ENCODE assay signal across 8 cellular contexts in the genomic region with DNA sequence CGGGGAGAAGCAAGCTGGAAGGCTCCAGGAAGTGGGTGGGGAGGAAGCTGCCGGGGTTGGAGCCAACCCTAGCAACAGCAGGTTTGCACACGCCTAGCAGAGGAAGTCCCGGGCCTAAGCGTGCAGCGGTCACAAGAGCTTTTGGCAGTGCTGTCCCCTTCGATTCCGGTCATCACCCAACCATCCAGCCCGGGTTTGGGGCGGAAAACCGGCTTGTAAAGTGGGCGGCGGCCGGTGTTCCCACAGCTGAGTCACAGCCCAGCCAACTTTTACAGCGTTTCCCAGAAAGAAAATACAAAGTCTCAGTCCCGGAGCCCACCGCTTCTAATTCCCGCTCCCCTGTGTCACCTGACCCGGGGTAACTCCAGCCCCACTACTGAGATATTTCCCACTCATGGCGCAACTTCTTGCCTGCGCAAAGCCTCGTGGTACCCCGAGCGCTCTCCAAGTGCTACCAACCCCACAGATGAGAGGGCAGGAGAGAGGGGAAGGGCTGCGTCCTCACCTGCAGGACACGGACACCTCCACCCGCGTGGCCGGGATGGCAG. TPM values are rescaled to one million over a fixed set of nuclear protein-coding genes. Genes with fewer than 3 reads are reported as not detected.
DNase-seq lines count a peak whose midpoint lies in the region; ATAC-seq, FAIRE-seq and TF ChIP-seq lines count a peak whose summit lies in the region.

No MANE protein-coding gene starts in this region.

- H2AFZ ChIP-seq in astrocyte (ENCODE audit: low read depth, low read length): peak overlapping the region; percentile 95
- peak overlapping the region; percentile 95 for H2AFZ ChIP-seq in hepatocyte
- H2AFZ ChIP-seq in Karpas-422 (ENCODE audit: low read length): no peak overlapping the region

- H3K27ac ChIP-seq in astrocyte (ENCODE audit: low read depth, low read length): peak overlapping the region; percentile 58
- H3K27ac ChIP-seq in hepatocyte: peak overlapping the region; percentile 77
- H3K27ac ChIP-seq in Karpas-422 (ENCODE audit: low read length): no peak overlapping the region

- H3K4me1 ChIP-seq in astrocyte (ENCODE audit: insufficient read depth, low read length) (no peaks in the 10 kb centered on the region), hepatocyte (ENCODE audit: insufficient read depth) (peaks cover 4% of the 10 kb centered on the region), Karpas-422 (ENCODE audit: low read length) (no peaks in the 10 kb centered on the region)

- H3K36me3 ChIP-seq in BJ (ENCODE audit: control insufficient read depth, insufficient read depth, low read length): no peaks in the 10 kb centered on the region
- no peaks in the 10 kb centered on the region for H3K36me3 ChIP-seq in astrocyte (ENCODE audit: insufficient read depth, low read length)
- no peaks in the 10 kb centered on the region for H3K36me3 ChIP-seq in hepatocyte (replicated peaks; ENCODE audit: insufficient read depth, low read depth)
- H3K36me3 ChIP-seq in Karpas-422 (ENCODE audit: insufficient read depth, low read length): no peaks in the 10 kb centered on the region

- peak overlapping the region; percentile 64 for H3K27ac Mint-ChIP-seq in astrocyte (ENCODE audit: unreplicated experiment)

- no peaks in the 10 kb centered on the region for H3K27me3 Mint-ChIP-seq in astrocyte (ENCODE audit: low read depth, unreplicated experiment)

- H3K79me2 ChIP-seq in astrocyte (ENCODE audit: insufficient read depth, low read length) (no peaks in the 10 kb centered on the region), hepatocyte (peaks cover 39% of the 10 kb centered on the region), Karpas-422 (ENCODE audit: low read length) (no peaks in the 10 kb centered on the region)

- POLR2A ChIA-PET in BJ (lab: Charles Lee): no interaction called here

- H3K4me3 ChIP-seq in BJ (ENCODE audit: low read depth, low read length) (peak overlapping the region; percentile 48), astrocyte (ENCODE audit: insufficient read depth, low read depth, low read length) (peak overlapping the region; percentile 73), hepatocyte (peak overlapping the region; percentile 85), Karpas-422 (ENCODE audit: low read length) (no peak overlapping the region)

- no peak for TF ChIP-seq CTCF in BJ (IDR thresholded peaks at IDR 0.05; ENCODE audit: insufficient read depth, low read depth, low read length)
- no peak for TF ChIP-seq CTCF in astrocyte (IDR thresholded peaks at IDR 0.05; ENCODE audit: insufficient read depth, low read depth, low read length)
- TF ChIP-seq CTCF in hepatocyte (IDR thresholded peaks at IDR 0.05; ENCODE audit: poor library complexity): no peak

- CTCF ChIA-PET in BJ (lab: Yijun Ruan, JAX): interaction anchor here (1.1 kb wide), 1 partner anchor 11 kb away, joined by 3 read pairs; no protein-coding TSS in a partner anchor

- 1% methylated on average over 29 of the region's 29 CpGs for WGBS in hepatocyte (ENCODE audit: low lambda C conversion rate, missing lambda C conversion rate)

- H3K27me3 ChIP-seq in BJ (ENCODE audit: control insufficient read depth, insufficient read depth, low read length): no peaks in the 10 kb centered on the region
- H3K27me3 ChIP-seq in astrocyte (ENCODE audit: insufficient read depth, low read length): no peaks in the 10 kb centered on the region
- H3K27me3 ChIP-seq in hepatocyte: no peaks in the 10 kb centered on the region
- H3K27me3 ChIP-seq in Karpas-422 (ENCODE audit: low read length): no peaks in the 10 kb centered on the region

- ATAC-seq in GM19351 (IDR thresholded peaks at IDR 0.05; ENCODE audit: unreplicated experiment): peak; percentile 63
- ATAC-seq in HG03378 (IDR thresholded peaks at IDR 0.05; ENCODE audit: unreplicated experiment): peak; percentile 73

- DNase-seq in BJ (ENCODE audit: low read depth) (peak; percentile 51), T follicular helper cell (ENCODE audit: low read depth) (peak; percentile 8), astrocyte (ENCODE audit: low read depth) (peak; percentile 72), hepatocyte (ENCODE audit: low spot score) (peak; percentile 77), renal cortical epithelial cell (ENCODE audit: low read depth) (peak; percentile 80), Karpas-422 (no peak)

- H4K20me1 ChIP-seq in astrocyte (ENCODE audit: insufficient read depth, low read length) (no peaks in the 10 kb centered on the region), hepatocyte (ENCODE audit: insufficient read depth, poor library complexity, severe bottlenecking) (no peaks in the 10 kb centered on the region), Karpas-422 (ENCODE audit: insufficient read depth, low read depth, low read length) (no peaks in the 10 kb centered on the region)

- peak overlapping the region; percentile 94 for H3K4me3 Mint-ChIP-seq in astrocyte (ENCODE audit: unreplicated experiment)

- no peaks in the 10 kb centered on the region for H3K9me3 Mint-ChIP-seq in astrocyte (ENCODE audit: unreplicated experiment)

- FAIRE-seq in astrocyte (lab: Jason Lieb, UNC): no peak

- H3K9me3 ChIP-seq in astrocyte (ENCODE audit: insufficient read depth, low read depth, low read length): no peaks in the 10 kb centered on the region
- no peaks in the 10 kb centered on the region for H3K9me3 ChIP-seq in hepatocyte (ENCODE audit: low read depth)
- peaks cover 17% of the 10 kb centered on the region for H3K9me3 ChIP-seq in Karpas-422 (ENCODE audit: low read length)

- H3K36me3 Mint-ChIP-seq in astrocyte (ENCODE audit: low read depth, unreplicated experiment): no peaks in the 10 kb centered on the region

- peak overlapping the region; percentile 80 for H3K9ac ChIP-seq in astrocyte (ENCODE audit: low read length)
- no peak overlapping the region for H3K9ac ChIP-seq in Karpas-422 (ENCODE audit: low read length)

- H3K4me2 ChIP-seq in astrocyte (ENCODE audit: low read length) (peak overlapping the region; percentile 97), hepatocyte (peak overlapping the region; percentile 95), Karpas-422 (ENCODE audit: low read depth, low read length, poor library complexity, severe bottlenecking) (no peak overlapping the region)

- H3K4me1 Mint-ChIP-seq in astrocyte (ENCODE audit: low read depth, unreplicated experiment): peaks cover 6% of the 10 kb centered on the region

- H3K9me2 ChIP-seq in hepatocyte (replicated peaks; ENCODE audit: insufficient read depth): no peaks in the 10 kb centered on the region
- H3K9me2 ChIP-seq in Karpas-422 (replicated peaks; ENCODE audit: insufficient read depth, low read length): no peaks in the 10 kb centered on the region

RNA-seq across cellular contexts. Expression of gene CPNE8, which starts 0.4 kb away (rescaled TPM):
- polyA plus RNA-seq in BJ (2011; rRNA removed) (0.47 and 0.98 TPM in 2 replicates), hepatocyte (5.9 TPM in 2 replicates)
- 0.51 and 1.1 TPM in 2 replicates for polyA minus RNA-seq in BJ (2011; rRNA and poly(A)+ RNA removed)
- total RNA-seq in astrocyte (9.1 and 9.4 TPM in 2 replicates), hepatocyte (11.4 and 14.5 TPM in 2 replicates), renal cortical epithelial cell (25.9 and 82.4 TPM in 2 replicates)
- total RNA-seq in Karpas-422 (2014; rRNA removed; shearing (Covaris generic); ENCODE audit: low replicate concordance): not detected in 2 replicates

Comparison
In these comparisons a context has a peak if more than half of its experiments do, and no peak if none do; other contexts are left out.
1. RNA of gene CPNE8, which starts 0.4 kb away (total RNA-seq): 25.9 to 82.4 TPM in renal cortical epithelial cell, 11.4 to 14.5 TPM in hepatocyte and 9.1 to 9.4 TPM in astrocyte; not detected in Karpas-422; every median in the first group is over 10 times any median in the second.